13 cellular contexts compared by ENCODE assay signal in the genomic region with DNA sequence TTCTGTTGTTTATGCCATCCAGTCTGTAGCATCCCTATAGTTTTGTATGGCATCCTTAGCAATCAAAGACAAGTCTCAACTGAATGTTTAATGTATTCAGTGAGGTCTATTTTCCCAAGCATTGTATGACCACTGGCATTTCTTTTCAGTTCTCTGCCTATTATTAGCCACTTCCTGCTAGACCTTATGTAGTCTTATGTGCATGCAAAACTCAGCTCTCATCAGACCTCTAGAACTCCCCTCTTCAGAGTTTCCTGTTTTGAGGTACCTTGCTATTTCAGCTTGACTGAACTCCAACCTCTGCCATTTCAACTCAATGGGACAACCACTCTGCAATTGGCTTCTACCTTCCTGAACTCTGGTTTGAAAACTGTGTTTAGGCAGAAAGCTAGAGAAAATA.
A peak's percentile ranks its signal among the peaks of the same experiment; 100 is the strongest.
DNase-seq lines count a peak whose midpoint lies in the region; ATAC-seq and TF ChIP-seq lines count a peak whose summit lies in the region.
"Had no signal": no experiment of that assay in that cellular context is flagged by ENCODE, and none has a peak within 500 bp of the region (broad histone marks: within the 10 kb centered on the region; RNA-seq: fewer than 3 reads in every experiment).

No MANE protein-coding gene starts in this region.

- intact Hi-C loops in upper lobe of right lung (cut with DNase I), result no loop called here
- intact Hi-C loops in posterior cingulate gyrus (cut with DNase I), result no loop called here

- ATAC-seq in GM18520 (IDR thresholded peaks at IDR 0.05; ENCODE audit: unreplicated experiment), result peak; percentile 94
- ATAC-seq in GM21447 (IDR thresholded peaks at IDR 0.05; ENCODE audit: unreplicated experiment), result peak; percentile 100
- peak; percentile 96 for ATAC-seq in HG03066 (IDR thresholded peaks at IDR 0.05; ENCODE audit: low read depth, unreplicated experiment)
- ATAC-seq in HG02571 (IDR thresholded peaks at IDR 0.05; ENCODE audit: unreplicated experiment), result no peak
- ATAC-seq in upper lobe of right lung, result no peak

- H3K27me3 ChIP-seq in upper lobe of right lung, result no peaks in the 10 kb centered on the region
- H3K27me3 ChIP-seq: BLaER1 had no signal

- no peaks in the 10 kb centered on the region for H3K36me3 ChIP-seq in upper lobe of right lung
- H3K36me3 ChIP-seq: BLaER1 had no signal

- no peak for TF ChIP-seq CTCF in upper lobe of right lung (IDR thresholded peaks at IDR 0.05)

- H3K9me3 ChIP-seq in upper lobe of right lung, result peaks cover 7% of the 10 kb centered on the region

- H3K4me3 ChIP-seq in upper lobe of right lung, result no peak overlapping the region
- H3K4me3 ChIP-seq: BLaER1 had no signal

- DNase-seq in NCI-H226, result peak; percentile 9
- no peak for DNase-seq in hepatic stellate cell (ENCODE audit: low spot score)
- no peak for DNase-seq in upper lobe of right lung
- DNase-seq in posterior cingulate gyrus, result no peak
- DNase-seq: amniotic stem cell; NCI-H1436; NK-92 treated with Interleukin-12 subunit alpha and Interleukin-12 subunit beta, amount 100 ng/mL, for 24 hours had no signal

- H3K4me1 ChIP-seq in upper lobe of right lung, result no peaks in the 10 kb centered on the region

- H3K27ac ChIP-seq in upper lobe of right lung, result no peak overlapping the region
- H3K27ac ChIP-seq: BLaER1, HL-60 had no signal

Comparison
In these comparisons a context has a peak if more than half of its experiments do, and no peak if none do; other contexts are left out.
1. ATAC-seq: peak in GM18520 (single experiment), GM21447 (single experiment) and HG03066 (single experiment); none in HG02571 (single experiment) and upper lobe of right lung (single experiment).